28 cellular contexts compared by ENCODE assay signal in genomic region chr5:75963554-75963953, GRCh38.
"Had no signal": no experiment of that assay in that cellular context is flagged by ENCODE, and none has a peak within 500 bp of the region (broad histone marks: within the 10 kb centered on the region; RNA-seq: fewer than 3 reads in every experiment).

No MANE protein-coding gene starts in this region.

- H3K4me3 ChIP-seq: coronary artery, esophagus muscularis mucosa, gastrocnemius medialis, heart left ventricle had no signal

- H3K4me1 ChIP-seq: esophagus muscularis mucosa, foreskin keratinocyte, gastrocnemius medialis, heart left ventricle had no signal

- H3K4me3 Mint-ChIP-seq: activated CD4-positive, alpha-beta memory T cell treated with anti-CD3 and anti-CD28 coated beads, Interleukin-2, amount 10 ng/mL, durations not matched to agents 7 days and 5 days; activated CD4-positive, alpha-beta T cell treated with anti-CD3 and anti-CD28 coated beads, Interleukin-2, amount 10 ng/mL, durations not matched to agents 7 days and 5 days; activated naive CD4-positive, alpha-beta T cell treated with anti-CD3 and anti-CD28 coated beads, Interleukin-2, amount 10 ng/mL, durations not matched to agents 7 days and 5 days; activated naive CD8-positive, alpha-beta T cell treated with anti-CD3 and anti-CD28 coated beads, Interleukin-2, amount 10 ng/mL, durations not matched to agents 7 days and 5 days; activated T-cell treated with anti-CD3 and anti-CD28 coated beads, Interleukin-2, amount 50 U/mL, for 24 hours; activated T-cell treated with anti-CD3 and anti-CD28 coated beads, Interleukin-2, amount 50 U/mL, for 72 hours; central memory CD8-positive, alpha-beta T cell; effector memory CD8-positive, alpha-beta T cell had no signal

- DNase-seq: activated CD4-positive, alpha-beta memory T cell treated with anti-CD3 and anti-CD28 coated beads, Interleukin-2, amount 10 ng/mL, durations not matched to agents 7 days and 5 days; activated CD4-positive, alpha-beta T cell treated with anti-CD3 and anti-CD28 coated beads for 1 hour; activated CD4-positive, alpha-beta T cell treated with anti-CD3 and anti-CD28 coated beads for 4 hours; activated CD4-positive, alpha-beta T cell treated with anti-CD3 and anti-CD28 coated beads, Interleukin-2, amount 10 ng/mL, durations not matched to agents 7 days and 5 days; activated CD4-positive, alpha-beta T cell treated with anti-CD3 and anti-CD28 coated beads, Interleukin-2, amount 50 U/mL, for 4 hours; activated CD8-positive, alpha-beta memory T cell treated with anti-CD3 and anti-CD28 coated beads, Interleukin-2, amount 50 U/mL, for 48 hours; activated gamma-delta T cell; activated naive CD4-positive, alpha-beta T cell; activated naive CD4-positive, alpha-beta T cell treated with anti-CD3 and anti-CD28 coated beads, Interleukin-2, amount 10 ng/mL, durations not matched to agents 7 days and 5 days; activated naive CD8-positive, alpha-beta T cell treated with anti-CD3 and anti-CD28 coated beads, Interleukin-2, amount 10 ng/mL, durations not matched to agents 7 days and 5 days; activated T-cell treated with anti-CD3 and anti-CD28 coated beads for 4 hours; activated T-cell treated with anti-CD3 and anti-CD28 coated beads, Interleukin-2, amount 50 U/mL, for 24 hours; activated T-cell treated with anti-CD3 and anti-CD28 coated beads, Interleukin-2, amount 50 U/mL, for 72 hours; anterior cingulate cortex; brain microvascular endothelial cell; dermis blood vessel endothelial cell; effector CD4-positive, alpha-beta T cell; effector memory CD8-positive, alpha-beta T cell; erythroblast; foreskin keratinocyte; gastrocnemius medialis; glutamatergic neuron; heart left ventricle; T-helper 2 cell had no signal

- H3K36me3 Mint-ChIP-seq: activated naive CD4-positive, alpha-beta T cell treated with anti-CD3 and anti-CD28 coated beads, Interleukin-2, amount 10 ng/mL, durations not matched to agents 7 days and 5 days; activated naive CD8-positive, alpha-beta T cell treated with anti-CD3 and anti-CD28 coated beads, Interleukin-2, amount 10 ng/mL, durations not matched to agents 7 days and 5 days had no signal

- ATAC-seq: activated naive CD4-positive, alpha-beta T cell treated with anti-CD3 and anti-CD28 coated beads, Interleukin-2, amount 50 U/mL, for 72 hours; activated T-cell treated with anti-CD3 and anti-CD28 coated beads, Interleukin-2, amount 50 U/mL, for 72 hours; effector memory CD8-positive, alpha-beta T cell; foreskin keratinocyte; gastrocnemius medialis; heart left ventricle had no signal

- H3K27me3 ChIP-seq: brain microvascular endothelial cell, esophagus muscularis mucosa, foreskin keratinocyte, gastrocnemius medialis, heart left ventricle had no signal

- H3K9me3 ChIP-seq: gastrocnemius medialis, heart left ventricle had no signal

- H3K27ac Mint-ChIP-seq: activated CD4-positive, alpha-beta memory T cell treated with anti-CD3 and anti-CD28 coated beads, Interleukin-2, amount 10 ng/mL, durations not matched to agents 7 days and 5 days; activated CD4-positive, alpha-beta T cell treated with anti-CD3 and anti-CD28 coated beads, Interleukin-2, amount 10 ng/mL, durations not matched to agents 7 days and 5 days; activated naive CD4-positive, alpha-beta T cell treated with anti-CD3 and anti-CD28 coated beads, Interleukin-2, amount 10 ng/mL, durations not matched to agents 7 days and 5 days; activated naive CD4-positive, alpha-beta T cell treated with anti-CD3 and anti-CD28 coated beads, Interleukin-2, amount 50 U/mL, for 72 hours; activated naive CD8-positive, alpha-beta T cell treated with anti-CD3 and anti-CD28 coated beads, Interleukin-2, amount 10 ng/mL, durations not matched to agents 7 days and 5 days; activated T-cell treated with anti-CD3 and anti-CD28 coated beads, Interleukin-2, amount 50 U/mL, for 24 hours; activated T-cell treated with anti-CD3 and anti-CD28 coated beads, Interleukin-2, amount 50 U/mL, for 72 hours; effector memory CD8-positive, alpha-beta T cell had no signal

- H3K27ac ChIP-seq: brain microvascular endothelial cell, coronary artery, esophagus muscularis mucosa, foreskin keratinocyte, gastrocnemius medialis, heart left ventricle had no signal

- H3K36me3 ChIP-seq: brain microvascular endothelial cell, esophagus muscularis mucosa, gastrocnemius medialis, heart left ventricle had no signal

- H3K4me1 Mint-ChIP-seq: activated CD4-positive, alpha-beta T cell treated with anti-CD3 and anti-CD28 coated beads, Interleukin-2, amount 10 ng/mL, durations not matched to agents 7 days and 5 days; activated naive CD4-positive, alpha-beta T cell treated with anti-CD3 and anti-CD28 coated beads, Interleukin-2, amount 10 ng/mL, durations not matched to agents 7 days and 5 days; activated naive CD8-positive, alpha-beta T cell treated with anti-CD3 and anti-CD28 coated beads, Interleukin-2, amount 10 ng/mL, durations not matched to agents 7 days and 5 days; central memory CD8-positive, alpha-beta T cell had no signal
